Comparison of ENCODE assay signal across 8 cellular contexts in genomic region chr20:48358720-48359390, GRCh38.
DNase-seq lines count a peak whose midpoint lies in the region; ATAC-seq, FAIRE-seq and TF ChIP-seq lines count a peak whose summit lies in the region.
"Not testable (repeated sequence)": the region's sequence is repeated elsewhere in the genome, so short reads cannot be mapped to it uniquely, and the experiment has no call there.

No MANE protein-coding gene starts in this region.

- SMC1A ChIA-PET in GM12878 (lab: Charles Lee; ENCODE audit: uncharacterized antibody, unreplicated experiment) = interaction anchor here (0.9 to 3.0 kb wide), 3 partner anchors 16 to 19 kb away, joined by 3 to 19 read pairs (median 3); no protein-coding TSS in a partner anchor

- H3K27ac Mint-ChIP-seq in Caco-2 (ENCODE audit: unreplicated experiment) = peak overlapping the region; percentile 42
- peak overlapping the region; percentile 97 to 99 (median 99) for H3K27ac Mint-ChIP-seq in IgD-negative memory B cell
- peak overlapping the region; percentile 97 to 100 (median 100) for H3K27ac Mint-ChIP-seq in naive B cell
- peak overlapping the region; percentile 95 for H3K27ac Mint-ChIP-seq in stimulated activated naive B cell treated with anti-CD40 and anti-IgM and Interleukin-4, amounts not matched to agents 10 μg/mL and 1 μg/mL and 100 μg/mL, for 72 hours

- not testable (repeated sequence) for BruUV-seq in Caco-2 (replicated peaks; lab: Mats Ljungman, UMichigan); OCI-LY7 (replicated peaks; lab: Mats Ljungman, UMichigan); GM12878 (replicated peaks; lab: Mats Ljungman, UMichigan)

- not testable (repeated sequence) for H3K27me3 Mint-ChIP-seq in Caco-2 (ENCODE audit: insufficient read depth, unreplicated experiment); IgD-negative memory B cell; naive B cell; stimulated activated naive B cell treated with anti-CD40 and anti-IgM and Interleukin-4, amounts not matched to agents 10 μg/mL and 1 μg/mL and 100 μg/mL, for 72 hours

- FAIRE-seq in A549 (lab: Jason Lieb, UNC) = not testable (repeated sequence)
- FAIRE-seq in GM12878 (lab: Jason Lieb, UNC) = peak; percentile 13

- H3K4me3 ChIP-seq in A549; Caco-2 (ENCODE audit: low read depth, low read length); OCI-LY7 (ENCODE audit: low read depth, low read length, poor library complexity, severe bottlenecking); GM12878: not testable (repeated sequence)

- H3K4me3 Mint-ChIP-seq in Caco-2 (ENCODE audit: unreplicated experiment) = not testable (repeated sequence)
- H3K4me3 Mint-ChIP-seq in IgD-negative memory B cell (peak overlapping the region; percentile 91 to 95 (median 92)), naive B cell (peak overlapping the region; percentile 81 to 97 (median 93))
- H3K4me3 Mint-ChIP-seq in stimulated activated naive B cell treated with anti-CD40 and anti-IgM and Interleukin-4, amounts not matched to agents 10 μg/mL and 1 μg/mL and 100 μg/mL, for 72 hours = peak overlapping the region in 1 of 2 donors; percentile 88

- H3K9me3 ChIP-seq in A549; OCI-LY7 (ENCODE audit: low read length); GM12878 (replicated peaks; ENCODE audit: control insufficient read depth, insufficient read depth, low read length): not testable (repeated sequence)
- H3K9me3 ChIP-seq in Caco-2 = peaks cover 10% of the 10 kb centered on the region

- H3K4me1 Mint-ChIP-seq in Caco-2 (ENCODE audit: low read depth, unreplicated experiment) (peaks cover 12% of the 10 kb centered on the region), IgD-negative memory B cell (peaks cover 17 to 37% (median 35%) of the 10 kb centered on the region in 3 donors), naive B cell (peaks cover 25 to 36% (median 29%) of the 10 kb centered on the region in 3 donors)
- peaks cover 24 to 39% of the 10 kb centered on the region in 2 donors for H3K4me1 Mint-ChIP-seq in stimulated activated naive B cell treated with anti-CD40 and anti-IgM and Interleukin-4, amounts not matched to agents 10 μg/mL and 1 μg/mL and 100 μg/mL, for 72 hours

- not testable (repeated sequence) for H2AFZ ChIP-seq in OCI-LY7 (ENCODE audit: low read length); GM12878 (ENCODE audit: control insufficient read depth, low read depth, low read length)

- H3K79me2 ChIP-seq in OCI-LY7 (ENCODE audit: insufficient read depth, low read depth, low read length); GM12878 (ENCODE audit: control insufficient read depth, insufficient read depth, low read length): not testable (repeated sequence)

- in situ Hi-C loops in GM12878 (cut with MboI) = not testable (repeated sequence)

- not testable (repeated sequence) for H3K36me3 ChIP-seq in Caco-2 (ENCODE audit: control insufficient read depth, insufficient read depth, low read length); OCI-LY7 (ENCODE audit: insufficient read depth, low read length); GM12878 (ENCODE audit: control insufficient read depth in 2 of 2, insufficient read depth in 2 of 2, low read length in 1 of 2)

- POLR2A ChIA-PET in A549 (lab: Yijun Ruan, JAX); Caco-2 (lab: Charles Lee); OCI-LY7 (lab: Charles Lee): not testable (repeated sequence)
- POLR2A ChIA-PET in GM12878 (lab: Charles Lee) = interaction anchor here (1.5 kb wide), 1 partner anchor 19 kb away, joined by 7 read pairs; no protein-coding TSS in a partner anchor

- H3K9ac ChIP-seq in GM12878 (ENCODE audit: control insufficient read depth, insufficient read depth, low read length) = not testable (repeated sequence)

- not testable (repeated sequence) for TF ChIP-seq POLR2A in A549 (IDR thresholded peaks at IDR 0.05; ENCODE audit: low read length); GM12878 (IDR thresholded peaks at IDR 0.05; ENCODE audit: low read depth, low read length)

- not testable (repeated sequence) for H3K9me2 ChIP-seq in OCI-LY7 (ENCODE audit: insufficient read depth, low read length)

- not testable (repeated sequence) for DNase-seq in A549 (ENCODE audit: low read depth in 1 of 2, low spot score in 1 of 2); Caco-2; OCI-LY7 (ENCODE audit: low spot score); GM12878 (ENCODE audit: low read depth, low spot score); naive B cell; stimulated activated naive B cell treated with anti-CD40 and anti-IgM and Interleukin-4, amounts not matched to agents 10 μg/mL and 1 μg/mL and 100 μg/mL, for 72 hours

- ATAC-seq in A549 = peak; percentile 33 to 69; a peak in 4 of 6 replicates
- peak; percentile 20 for ATAC-seq in GM18907 (IDR thresholded peaks at IDR 0.05; ENCODE audit: unreplicated experiment)
- ATAC-seq in GM12878; naive B cell (ENCODE audit: low read depth in 2 of 2); stimulated activated naive B cell treated with anti-CD40 and anti-IgM and Interleukin-4, amounts not matched to agents 10 μg/mL and 1 μg/mL and 100 μg/mL, for 72 hours (replicated peaks): not testable (repeated sequence)

- 26% methylated on average over 11 of the region's 11 CpGs for WGBS in A549 (ENCODE audit: missing lambda C conversion rate)
- 69% methylated on average over 9 of the region's 11 CpGs for WGBS in GM12878 (ENCODE audit: insufficient coverage, insufficient replicate concordance, low lambda C conversion rate, missing lambda C conversion rate)

- not testable (repeated sequence) for TF ChIP-seq RAD21 in A549 (conservative IDR thresholded peaks at IDR 0.05 in 1 of 2, IDR thresholded peaks at IDR 0.05 in 1 of 2); GM12878 (IDR thresholded peaks at IDR 0.05; ENCODE audit: insufficient read depth, low read depth, low read length)

- not testable (repeated sequence) for H3K9me3 Mint-ChIP-seq in Caco-2 (ENCODE audit: unreplicated experiment); IgD-negative memory B cell; naive B cell; stimulated activated naive B cell treated with anti-CD40 and anti-IgM and Interleukin-4, amounts not matched to agents 10 μg/mL and 1 μg/mL and 100 μg/mL, for 72 hours

- not testable (repeated sequence) for TF ChIP-seq EP300 in A549 (IDR thresholded peaks at IDR 0.05); GM12878 (IDR thresholded peaks at IDR 0.05; ENCODE audit: borderline replicate concordance in 1 of 2, control insufficient read depth in 1 of 2, low read depth in 2 of 2, low read length in 2 of 2)

- CTCF ChIA-PET in A549 (lab: Yijun Ruan, JAX) = interaction anchor here (1.4 kb wide), 1 partner anchor 572 kb away, joined by 4 read pairs; no protein-coding TSS in a partner anchor
- CTCF ChIA-PET in Caco-2 (lab: Charles Lee) = not testable (repeated sequence)
- CTCF ChIA-PET in OCI-LY7 (lab: Charles Lee; ENCODE audit: unreplicated experiment) = interaction anchor here (0.6 kb wide), 1 partner anchor 492 kb away, joined by 3 read pairs; no protein-coding TSS in a partner anchor
- CTCF ChIA-PET in GM12878 (lab: Yijun Ruan, JAX) = interaction anchor here (0.6 to 1.2 kb wide), 3 partner anchors 15 to 27 kb away, joined by 3 read pairs; no protein-coding TSS in a partner anchor

- not testable (repeated sequence) for H3K27me3 ChIP-seq in Caco-2 (replicated peaks; ENCODE audit: control insufficient read depth, insufficient read depth, low read length); GM12878 (replicated peaks in 1 of 2; ENCODE audit: control insufficient read depth in 2 of 2, insufficient read depth in 2 of 2, low read length in 1 of 2)

- RAD21 ChIA-PET in GM12878 (lab: Charles Lee; ENCODE audit: unreplicated experiment) = interaction anchor here (0.9 to 2.4 kb wide), 2 partner anchors 19 to 124 kb away, joined by 3 to 20 read pairs; no protein-coding TSS in a partner anchor

- H3K4me1 ChIP-seq in A549, Caco-2: not testable (repeated sequence)
- H3K4me1 ChIP-seq in OCI-LY7 (ENCODE audit: insufficient read depth, low read length, poor library complexity, severe bottlenecking) = peaks cover 25% of the 10 kb centered on the region
- peaks cover 26% of the 10 kb centered on the region for H3K4me1 ChIP-seq in GM12878 (ENCODE audit: control insufficient read depth, insufficient read depth, low read length)

- H4K20me1 ChIP-seq in OCI-LY7 (ENCODE audit: insufficient read depth, low read length); GM12878 (ENCODE audit: control insufficient read depth, insufficient read depth): not testable (repeated sequence)

- not testable (repeated sequence) for H3K27ac ChIP-seq in A549
- peak overlapping the region; percentile 69 for H3K27ac ChIP-seq in OCI-LY7 (ENCODE audit: low read depth, low read length, poor library complexity, severe bottlenecking)
- peak overlapping the region; percentile 50 for H3K27ac ChIP-seq in GM12878 (ENCODE audit: control insufficient read depth, insufficient read depth)

- not testable (repeated sequence) for H3K36me3 Mint-ChIP-seq in Caco-2 (ENCODE audit: insufficient read depth, unreplicated experiment); IgD-negative memory B cell; naive B cell
- peaks cover 0 to 11% of the 10 kb centered on the region in 2 donors for H3K36me3 Mint-ChIP-seq in stimulated activated naive B cell treated with anti-CD40 and anti-IgM and Interleukin-4, amounts not matched to agents 10 μg/mL and 1 μg/mL and 100 μg/mL, for 72 hours

- H3K4me2 ChIP-seq in A549; GM12878 (ENCODE audit: control insufficient read depth, insufficient read depth): not testable (repeated sequence)
- H3K4me2 ChIP-seq in OCI-LY7 (ENCODE audit: low read length) = peak overlapping the region; percentile 75

- intact Hi-C loops in Caco-2 (cut with micrococcal nuclease; ENCODE audit: unreplicated experiment); OCI-LY7 (cut with micrococcal nuclease; ENCODE audit: unreplicated experiment); GM12878 (cut with micrococcal nuclease; ENCODE audit: unreplicated experiment): not testable (repeated sequence)

- TF ChIP-seq CTCF in A549 (IDR thresholded peaks at IDR 0.05); Caco-2 (IDR thresholded peaks at IDR 0.05; ENCODE audit: insufficient read depth in 1 of 2, low read depth in 1 of 2, low read length in 1 of 2, severe bottlenecking in 1 of 2, unreplicated experiment in 1 of 2); OCI-LY7 (conservative IDR thresholded peaks at IDR 0.05; ENCODE audit: low read length); GM12878 (IDR thresholded peaks at IDR 0.05 in 2 of 3, conservative IDR thresholded peaks at IDR 0.05 in 1 of 3; ENCODE audit: control insufficient read depth in 2 of 3, extremely low read depth in 1 of 3, insufficient read depth in 1 of 3, low read depth in 3 of 3, low read length in 3 of 3): not testable (repeated sequence)

Comparison
In these comparisons a context has a peak if more than half of its experiments do, and no peak if none do; other contexts are left out.
1. H3K27ac Mint-ChIP-seq: peak in every context shown above with its lines; median percentile 100 in naive B cell; 99 in IgD-negative memory B cell; 95 in stimulated activated naive B cell treated with anti-CD40 and anti-IgM and Interleukin-4, amounts not matched to agents 10 μg/mL and 1 μg/mL and 100 μg/mL, for 72 hours; 42 in Caco-2.